29 cellular contexts compared by ENCODE assay signal in genomic region chr6:140180306-140180705, GRCh38.
"Had no signal": no experiment of that assay in that cellular context is flagged by ENCODE, and none has a peak within 500 bp of the region (broad histone marks: within the 10 kb centered on the region; RNA-seq: fewer than 3 reads in every experiment).

No MANE protein-coding gene starts in this region.

- H3K9me3 ChIP-seq: stomach, suprapubic skin, testis, thoracic aorta, thyroid gland, tibial artery, tibial nerve, transverse colon, upper lobe of left lung, upper lobe of right lung, uterus, vagina had no signal

- H3K4me1 Mint-ChIP-seq: stimulated activated effector memory CD8-positive, alpha-beta T cell treated with anti-CD3 and anti-CD28 coated beads, Interleukin-12 subunit alpha, Interleukin-12 subunit beta, amount 100 ng/mL, for 72 hours; stimulated activated memory B cell treated with anti-CD40 and anti-IgM and Interleukin-4, amounts not matched to agents 10 μg/mL and 1 μg/mL and 100 μg/mL, for 72 hours; stimulated activated naive B cell treated with anti-CD40 and anti-IgM and Interleukin-4, amounts not matched to agents 10 μg/mL and 1 μg/mL and 100 μg/mL, for 72 hours; stimulated activated naive CD8-positive, alpha-beta T cell treated with anti-CD3 and anti-CD28 coated beads, Interleukin-15, amount 100 ng/mL, for 72 hours had no signal

- H3K27me3 ChIP-seq: stomach, suprapubic skin, testis, thyroid gland, tibial artery, tibial nerve, transverse colon, upper lobe of left lung, upper lobe of right lung, uterus, vagina had no signal

- FAIRE-seq: urothelium cell line had no signal

- ATAC-seq: stimulated activated effector memory CD8-positive, alpha-beta T cell treated with anti-CD3 and anti-CD28 coated beads, Interleukin-12 subunit alpha, Interleukin-12 subunit beta, amount 100 ng/mL, for 72 hours; stimulated activated memory B cell treated with anti-CD40 and anti-IgM and Interleukin-4, amounts not matched to agents 10 μg/mL and 1 μg/mL and 100 μg/mL, for 72 hours; stimulated activated naive B cell treated with anti-CD40 and anti-IgM and Interleukin-4, amounts not matched to agents 10 μg/mL and 1 μg/mL and 100 μg/mL, for 72 hours; stimulated activated naive CD8-positive, alpha-beta T cell treated with anti-CD3 and anti-CD28 coated beads, Interleukin-15, amount 100 ng/mL, for 72 hours; stimulated activated naive CD8-positive, alpha-beta T cell treated with anti-CD3 and anti-CD28 coated beads, Interleukin-15, Interleukin-2, amounts not matched to agents 100 U/mL and 50 U/mL, for 24 hours; upper lobe of right lung had no signal

- H3K36me3 Mint-ChIP-seq: stimulated activated effector memory CD8-positive, alpha-beta T cell treated with anti-CD3 and anti-CD28 coated beads, Interleukin-12 subunit alpha, Interleukin-12 subunit beta, amount 100 ng/mL, for 72 hours; stimulated activated memory B cell treated with anti-CD40 and anti-IgM and Interleukin-4, amounts not matched to agents 10 μg/mL and 1 μg/mL and 100 μg/mL, for 72 hours; stimulated activated naive B cell treated with anti-CD40 and anti-IgM and Interleukin-4, amounts not matched to agents 10 μg/mL and 1 μg/mL and 100 μg/mL, for 72 hours; type B pancreatic cell had no signal

- H3K4me3 ChIP-seq: stomach, suprapubic skin, testis, thoracic aorta, thyroid gland, tibial artery, tibial nerve, transverse colon, upper lobe of left lung, upper lobe of right lung, uterus, vagina had no signal

- H3K27ac ChIP-seq: stomach, suprapubic skin, testis, thoracic aorta, thyroid gland, tibial artery, transverse colon, upper lobe of left lung, upper lobe of right lung, uterus had no signal

- DNase-seq: stimulated activated CD4-positive, alpha-beta T cell treated with anti-CD3 and anti-CD28 coated beads, Interleukin-2, amount 100 ng/mL, for 48 hours; stimulated activated CD4-positive, alpha-beta T cell treated with anti-CD3 and anti-CD28 coated beads, Interleukin-4, amount 100 ng/mL, for 1 hour; stimulated activated CD4-positive, alpha-beta T cell treated with anti-CD3 and anti-CD28 coated beads, Interleukin-4, amount 100 ng/mL, for 24 hours; stimulated activated CD4-positive, alpha-beta T cell treated with anti-CD3 and anti-CD28 coated beads, Interleukin-4, amount 100 ng/mL, for 4 hours; stimulated activated CD8-positive, alpha-beta memory T cell treated with anti-CD3 and anti-CD28 coated beads, Interleukin-4, amount 100 ng/mL, for 48 hours; stimulated activated naive B cell treated with anti-CD40 and anti-IgM and Interleukin-4, amounts not matched to agents 10 μg/mL and 1 μg/mL and 100 μg/mL, for 72 hours; stimulated activated naive CD4-positive, alpha-beta T cell; stimulated activated naive CD4-positive, alpha-beta T cell treated with Interleukin-2 at 50 U/mL for 16 hours; stimulated activated naive CD8-positive, alpha-beta T cell treated with anti-CD3 and anti-CD28 coated beads, Interleukin-15, amount 100 ng/mL, for 72 hours; stimulated activated naive CD8-positive, alpha-beta T cell treated with anti-CD3 and anti-CD28 coated beads, Interleukin-15, Interleukin-2, amounts not matched to agents 100 U/mL and 50 U/mL, for 24 hours; stomach; substantia nigra; testis; thyroid gland; tibial artery; transverse colon; trophoblast cell; upper lobe of left lung; upper lobe of right lung; uterus had no signal

- H3K4me3 Mint-ChIP-seq: stimulated activated effector memory CD8-positive, alpha-beta T cell treated with anti-CD3 and anti-CD28 coated beads, Interleukin-12 subunit alpha, Interleukin-12 subunit beta, amount 100 ng/mL, for 72 hours; stimulated activated memory B cell treated with anti-CD40 and anti-IgM and Interleukin-4, amounts not matched to agents 10 μg/mL and 1 μg/mL and 100 μg/mL, for 72 hours; stimulated activated naive B cell treated with anti-CD40 and anti-IgM and Interleukin-4, amounts not matched to agents 10 μg/mL and 1 μg/mL and 100 μg/mL, for 72 hours; stimulated activated naive CD8-positive, alpha-beta T cell treated with anti-CD3 and anti-CD28 coated beads, Interleukin-15, amount 100 ng/mL, for 72 hours; stimulated activated naive CD8-positive, alpha-beta T cell treated with anti-CD3 and anti-CD28 coated beads, Interleukin-15, Interleukin-2, amounts not matched to agents 100 ng/mL and 50 ng/mL, for 24 hours; type B pancreatic cell had no signal

- H3K27me3 Mint-ChIP-seq: stimulated activated memory B cell treated with anti-CD40 and anti-IgM and Interleukin-4, amounts not matched to agents 10 μg/mL and 1 μg/mL and 100 μg/mL, for 72 hours; stimulated activated naive B cell treated with anti-CD40 and anti-IgM and Interleukin-4, amounts not matched to agents 10 μg/mL and 1 μg/mL and 100 μg/mL, for 72 hours; stimulated activated naive CD8-positive, alpha-beta T cell treated with anti-CD3 and anti-CD28 coated beads, Interleukin-15, Interleukin-2, amounts not matched to agents 100 ng/mL and 50 ng/mL, for 24 hours; type B pancreatic cell had no signal

- H3K27ac Mint-ChIP-seq: stimulated activated effector memory CD8-positive, alpha-beta T cell treated with anti-CD3 and anti-CD28 coated beads, Interleukin-12 subunit alpha, Interleukin-12 subunit beta, amount 100 ng/mL, for 72 hours; stimulated activated memory B cell treated with anti-CD40 and anti-IgM and Interleukin-4, amounts not matched to agents 10 μg/mL and 1 μg/mL and 100 μg/mL, for 72 hours; stimulated activated naive B cell treated with anti-CD40 and anti-IgM and Interleukin-4, amounts not matched to agents 10 μg/mL and 1 μg/mL and 100 μg/mL, for 72 hours; stimulated activated naive CD8-positive, alpha-beta T cell treated with anti-CD3 and anti-CD28 coated beads, Interleukin-15, amount 100 ng/mL, for 72 hours; stimulated activated naive CD8-positive, alpha-beta T cell treated with anti-CD3 and anti-CD28 coated beads, Interleukin-15, Interleukin-2, amounts not matched to agents 100 ng/mL and 50 ng/mL, for 24 hours; type B pancreatic cell had no signal

- H3K9me3 Mint-ChIP-seq: stimulated activated effector memory CD8-positive, alpha-beta T cell treated with anti-CD3 and anti-CD28 coated beads, Interleukin-12 subunit alpha, Interleukin-12 subunit beta, amount 100 ng/mL, for 72 hours; stimulated activated memory B cell treated with anti-CD40 and anti-IgM and Interleukin-4, amounts not matched to agents 10 μg/mL and 1 μg/mL and 100 μg/mL, for 72 hours; stimulated activated naive B cell treated with anti-CD40 and anti-IgM and Interleukin-4, amounts not matched to agents 10 μg/mL and 1 μg/mL and 100 μg/mL, for 72 hours; stimulated activated naive CD8-positive, alpha-beta T cell treated with anti-CD3 and anti-CD28 coated beads, Interleukin-15, amount 100 ng/mL, for 72 hours; stimulated activated naive CD8-positive, alpha-beta T cell treated with anti-CD3 and anti-CD28 coated beads, Interleukin-15, Interleukin-2, amounts not matched to agents 100 ng/mL and 50 ng/mL, for 24 hours; type B pancreatic cell had no signal

- H3K4me1 ChIP-seq: stomach, suprapubic skin, testis, thyroid gland, transverse colon, upper lobe of left lung, upper lobe of right lung, uterus, vagina had no signal

- H3K36me3 ChIP-seq: stomach, suprapubic skin, thoracic aorta, thyroid gland, tibial artery, tibial nerve, transverse colon, upper lobe of left lung, upper lobe of right lung, uterus, vagina had no signal
